ENCODE assay signal across 27 cellular contexts in genomic region chr1:116015679-116016078, GRCh38. TPM values are rescaled to one million over a fixed set of nuclear protein-coding genes. Genes with fewer than 3 reads are reported as not detected.
"Had no signal": no experiment of that assay in that cellular context is flagged by ENCODE, and none has a peak within 500 bp of the region (broad histone marks: within the 10 kb centered on the region; RNA-seq: fewer than 3 reads in every experiment).

No MANE protein-coding gene starts in this region.

- H3K36me3 ChIP-seq: colonic mucosa, gastrocnemius medialis, lower lobe of right lung had no signal

- H3K27me3 ChIP-seq: colonic mucosa, esophagus squamous epithelium, gastrocnemius medialis, hepatocyte, left lung had no signal

- ATAC-seq: effector memory CD8-positive, alpha-beta T cell; esophagus mucosa; gastrocnemius medialis; left cardiac atrium; left lung; lower lobe of right lung; naive thymus-derived CD4-positive, alpha-beta T cell had no signal

- H3K27ac ChIP-seq: colonic mucosa, epithelial cell of prostate, gastrocnemius medialis, hepatocyte, left lung, lower lobe of right lung had no signal

- H3K4me3 ChIP-seq: colonic mucosa, esophagus squamous epithelium, gastrocnemius medialis, hepatocyte, left lung, lower lobe of right lung had no signal

- DNase-seq: colonic mucosa; cortex of kidney; effector CD8-positive, alpha-beta T cell; effector memory CD8-positive, alpha-beta T cell; endodermal cell; erythroblast; esophagus squamous epithelium; foreskin fibroblast; foreskin melanocyte; gastrocnemius medialis; glutamatergic neuron; head of caudate nucleus; hypothalamus; immature natural killer cell; left cardiac atrium; left lung; lower lobe of right lung; mesendoderm; midbrain; naive thymus-derived CD4-positive, alpha-beta T cell had no signal

- H3K9me3 ChIP-seq: colonic mucosa, esophagus squamous epithelium, gastrocnemius medialis, left lung, lower lobe of right lung had no signal

- FAIRE-seq: endometrium, keratinocyte had no signal

- H3K4me1 ChIP-seq: colonic mucosa, esophagus squamous epithelium, left lung, lower lobe of right lung had no signal

RNA-seq across cellular contexts. Expression of gene SLC22A15, which starts 39.4 kb away (rescaled TPM):
- total RNA-seq: dermis microvascular lymphatic vessel endothelial cell, lung microvascular endothelial cell had no signal
